ENCODE assay signal across 15 cellular contexts in the genomic region with DNA sequence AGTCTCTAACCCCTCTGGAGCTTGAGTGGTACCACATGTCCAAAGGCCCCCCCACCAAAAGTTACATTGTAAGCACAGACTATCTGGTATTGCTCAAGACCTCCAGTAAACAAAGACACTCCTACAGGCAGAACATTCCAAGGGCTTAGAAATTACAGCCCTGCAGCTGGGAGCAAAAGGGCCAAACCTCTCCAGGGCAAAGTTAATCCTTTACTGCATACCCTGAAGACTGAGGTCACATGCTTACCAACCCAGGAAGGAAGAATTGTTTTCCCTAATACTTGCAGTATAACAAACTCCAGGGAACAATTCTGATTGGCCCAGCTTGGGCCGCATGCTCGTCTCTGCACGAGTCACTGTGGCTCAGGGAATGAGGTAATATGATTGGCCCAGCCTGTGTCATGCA.
DNase-seq lines count a peak whose midpoint lies in the region; ATAC-seq, FAIRE-seq and TF ChIP-seq lines count a peak whose summit lies in the region.
"Had no signal": no experiment of that assay in that cellular context is flagged by ENCODE, and none has a peak within 500 bp of the region (broad histone marks: within the 10 kb centered on the region; RNA-seq: fewer than 3 reads in every experiment).

No MANE protein-coding gene starts in this region.

- no peak overlapping the region for H3K27ac ChIP-seq in foreskin keratinocyte
- H3K27ac ChIP-seq: heart right ventricle, right lobe of liver, uterus, WERI-Rb-1 had no signal

- H3K27me3 ChIP-seq in HAP-1 (ENCODE audit: low read depth) (no peaks in the 10 kb centered on the region), foreskin keratinocyte (no peaks in the 10 kb centered on the region)
- H3K27me3 ChIP-seq: heart right ventricle, right lobe of liver, uterus had no signal

- no peak for FAIRE-seq in RCC 7860 (lab: Jason Lieb, UNC)

- H3K4me3 ChIP-seq in HAP-1 (no peak overlapping the region), skeletal muscle cell (ENCODE audit: low read depth, low read length) (no peak overlapping the region)
- H3K4me3 ChIP-seq: heart right ventricle, right lobe of liver, uterus had no signal

- TF ChIP-seq CTCF in foreskin keratinocyte (conservative IDR thresholded peaks at IDR 0.05): no peak

- H3K4me1 ChIP-seq in HAP-1 (peaks cover 3% of the 10 kb centered on the region), foreskin keratinocyte (no peaks in the 10 kb centered on the region)
- H3K4me1 ChIP-seq: right lobe of liver, uterus had no signal

- peak; percentile 27 for ATAC-seq in foreskin keratinocyte

- H3K36me3 ChIP-seq in HAP-1 (replicated peaks): no peaks in the 10 kb centered on the region
- H3K36me3 ChIP-seq: heart right ventricle, right lobe of liver, uterus, WERI-Rb-1 had no signal

- DNase-seq in HAP-1 (ENCODE audit: low spot score in 2 of 2) (peak; percentile 25), RCC 7860 (ENCODE audit: low spot score) (peak; percentile 16), foreskin keratinocyte (peak in 1 of 2 donors; percentile 17), skeletal muscle cell (ENCODE audit: low read depth) (peak; percentile 84), middle frontal gyrus (ENCODE audit: extremely low spot score, low spot score) (no peak), cortex of kidney (lab: John Stamatoyannopoulos, UW) (no peak), DMS 273 treated with DMSO at 0.1 percent for 48 hours (lab: John Stamatoyannopoulos, UW) (no peak)
- DNase-seq: activated naive CD4-positive, alpha-beta T cell treated with Interleukin-2 at 50 U/mL for 16 hours; endodermal cell; heart right ventricle; NCI-H1092 treated with DMSO at 0.1 percent for 48 hours; right lobe of liver; stimulated activated naive CD4-positive, alpha-beta T cell treated with Interleukin-2 at 50 U/mL for 16 hours; uterus; WERI-Rb-1 had no signal

- in situ Hi-C loops in HAP-1 (cut with MboI; ENCODE audit: low sequenced_read_pairs): no loop called here

- no peaks in the 10 kb centered on the region for H3K9me3 ChIP-seq in HAP-1
- H3K9me3 ChIP-seq: heart right ventricle, right lobe of liver, uterus had no signal

Comparison
In these comparisons a context has a peak if more than half of its experiments do, and no peak if none do; other contexts are left out.
1. DNase-seq: peak in HAP-1 (2 of 2), RCC 7860 (single experiment) and skeletal muscle cell (single experiment); none in middle frontal gyrus (single experiment), cortex of kidney (single experiment) and DMS 273 treated with DMSO at 0.1 percent for 48 hours (single experiment).